ENCODE assay signal across 10 cellular contexts in genomic region chr1:169112241-169112640, GRCh38. TPM values are rescaled to one million over a fixed set of nuclear protein-coding genes. Genes with fewer than 3 reads are reported as not detected.
DNase-seq lines count a peak whose midpoint lies in the region; ATAC-seq and TF ChIP-seq lines count a peak whose summit lies in the region.
"Had no signal": no experiment of that assay in that cellular context is flagged by ENCODE, and none has a peak within 500 bp of the region (broad histone marks: within the 10 kb centered on the region; RNA-seq: fewer than 3 reads in every experiment).

No MANE protein-coding gene starts in this region.

- H3K4me3 ChIP-seq in stomach: peak overlapping the region in 1 of 4 donors; percentile 75

- TF ChIP-seq CTCF in stomach (IDR thresholded peaks at IDR 0.05): no peak

- H3K27me3 ChIP-seq in stomach: no peaks in the 10 kb centered on the region

- peaks cover 31 to 44% (median 38%) of the 10 kb centered on the region in 4 donors for H3K36me3 ChIP-seq in stomach

- CTCF ChIA-PET in HEK293T (lab: Yijun Ruan, JAX): no interaction called here

- DNase-seq in M059J (ENCODE audit: low read depth) (peak; percentile 46), left colon (peak in 1 of 2 donors; percentile 47), stomach (no peak), Kasumi-1 (lab: John Stamatoyannopoulos, UW) (no peak), GM19240 (ENCODE audit: insufficient read length, low spot score) (no peak), HEK293T (ENCODE audit: extremely low spot score) (no peak), hepatic stellate cell (ENCODE audit: low spot score) (no peak)
- DNase-seq: DMS79, NCI-H2171 had no signal

- peak overlapping the region; percentile 53 for H3K27ac ChIP-seq in angular gyrus (ENCODE audit: low read depth, low read length)
- H3K27ac ChIP-seq in stomach: peak overlapping the region; percentile 81 to 98 (median 94)

- intact Hi-C loops in left colon (cut with DNase I, micrococcal nuclease) (loop anchor here in 1 of 2 donors (10.0 kb wide), 1 partner anchor 767 kb away; no protein-coding TSS in a partner anchor), stomach (cut with DNase I; ENCODE audit: low total_unique reads) (no loop called here)

- H3K9me3 ChIP-seq in stomach: no peaks in the 10 kb centered on the region

- peak; percentile 16 for ATAC-seq in left colon

- no peak for TF ChIP-seq EP300 in stomach (IDR thresholded peaks at IDR 0.05)

- WGBS in stomach, 5 donors: 26 to 54% (median 36%) methylated on average over 6 of the region's 6 CpGs

- POLR2A ChIA-PET in HEK293T (lab: Yijun Ruan, JAX): no interaction called here

- H3K4me1 ChIP-seq in stomach: peaks cover 41 to 87% (median 69%) of the 10 kb centered on the region in 4 donors

- no peak for TF ChIP-seq POLR2A in stomach (IDR thresholded peaks at IDR 0.05)

TF ChIP-seq in HEK293T, 16 proteins besides CTCF, POLR2A, EP300 and RAD21:
- TF ChIP-seq, protein P1, sequence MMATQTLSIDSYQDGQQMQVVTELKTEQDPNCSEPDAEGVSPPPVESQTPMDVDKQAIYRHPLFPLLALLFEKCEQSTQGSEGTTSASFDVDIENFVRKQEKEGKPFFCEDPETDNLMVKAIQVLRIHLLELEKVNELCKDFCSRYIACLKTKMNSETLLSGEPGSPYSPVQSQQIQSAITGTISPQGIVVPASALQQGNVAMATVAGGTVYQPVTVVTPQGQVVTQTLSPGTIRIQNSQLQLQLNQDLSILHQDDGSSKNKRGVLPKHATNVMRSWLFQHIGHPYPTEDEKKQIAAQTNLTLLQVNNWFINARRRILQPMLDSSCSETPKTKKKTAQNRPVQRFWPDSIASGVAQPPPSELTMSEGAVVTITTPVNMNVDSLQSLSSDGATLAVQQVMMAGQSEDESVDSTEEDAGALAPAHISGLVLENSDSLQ (IDR thresholded peaks at IDR 0.05): no peak
- TF ChIP-seq LEF1 (IDR thresholded peaks at IDR 0.05; ENCODE audit: borderline replicate concordance) (no peak), NFRKB (IDR thresholded peaks at IDR 0.05) (no peak), L3MBTL2 (conservative IDR thresholded peaks at IDR 0.05) (no peak), FOXK2 (IDR thresholded peaks at IDR 0.05) (no peak), BHLHE40 (IDR thresholded peaks at IDR 0.05; ENCODE audit: borderline replicate concordance) (no peak), ELF4 (IDR thresholded peaks at IDR 0.05) (no peak), ZNF384 (IDR thresholded peaks at IDR 0.05) (no peak), SUZ12 (IDR thresholded peaks at IDR 0.05) (no peak), ARNT (IDR thresholded peaks at IDR 0.05) (no peak), SP1 (IDR thresholded peaks at IDR 0.05) (no peak), HDGF (IDR thresholded peaks at IDR 0.05; ENCODE audit: borderline replicate concordance) (no peak), CTBP1 (IDR thresholded peaks at IDR 0.05; ENCODE audit: borderline replicate concordance) (no peak), FOXA1 (IDR thresholded peaks at IDR 0.05) (no peak), TARDBP (IDR thresholded peaks at IDR 0.05) (no peak), FOXM1 (IDR thresholded peaks at IDR 0.05; ENCODE audit: borderline replicate concordance) (no peak)

RNA-seq across cellular contexts. Expression of gene ATP1B1, which starts 5.8 kb away (rescaled TPM):
- total RNA-seq in M059J (2014; rRNA removed; shearing (Covaris generic)): 68.2 and 71.0 TPM in 2 replicates
- total RNA-seq in left colon (100 to 1,000 TPM; 697 to 795 TPM), stomach (100 to 1,000 TPM; 106 to 507 (median 272) TPM)
- 100 to 1,000 TPM in 2 of 3 donors, 10 to 100 TPM in 1; 59.9 to 176 (median 109) TPM for polyA plus RNA-seq in stomach
